8 cellular contexts compared by ENCODE assay signal in genomic region chr11:43644626-43645299, GRCh38. TPM values are rescaled to one million over a fixed set of nuclear protein-coding genes. Genes with fewer than 3 reads are reported as not detected.
DNase-seq lines count a peak whose midpoint lies in the region; ATAC-seq, FAIRE-seq and TF ChIP-seq lines count a peak whose summit lies in the region.

No MANE protein-coding gene starts in this region.

- 19 to 20% methylated on average over 7 of the region's 7 CpGs for WGBS in esophagus, 2 donors

- H3K9ac ChIP-seq in neural progenitor cell, result peak overlapping the region; percentile 76

- H3K4me2 ChIP-seq in neural progenitor cell, result peak overlapping the region; percentile 98

- H3K36me3 Mint-ChIP-seq in neural progenitor cell, result peaks cover 3% of the 10 kb centered on the region

- CTCF ChIA-PET in Panc1 (lab: Charles Lee), result no interaction called here

- in situ Hi-C loops in Panc1 (cut with HindIII; ENCODE audit: low pct_unique_long_range_greater_than_20kb, low sequenced_read_pairs), result no loop called here

- peak overlapping the region; percentile 74 for H3K27ac Mint-ChIP-seq in neural progenitor cell

- intact Hi-C loops in Panc1 (cut with micrococcal nuclease; ENCODE audit: unreplicated experiment), result no loop called here

- ATAC-seq in Panc1 (peak; percentile 30; the same call in 1 of the 2 replicates), HG02973 (IDR thresholded peaks at IDR 0.05; ENCODE audit: unreplicated experiment) (no peak), HG02623 (IDR thresholded peaks at IDR 0.05; ENCODE audit: unreplicated experiment) (no peak)

- POLR2A ChIA-PET in Panc1 (lab: Charles Lee), result no interaction called here

- H3K4me1 ChIP-seq in Panc1 (ENCODE audit: control insufficient read depth, insufficient read depth, low read length) (peaks cover 6% of the 10 kb centered on the region; the same call in 1 of the 2 replicates), esophagus (ENCODE audit: control insufficient read depth in 2 of 2, insufficient read depth in 2 of 2, low read length in 1 of 2) (peaks cover 3 to 4% of the 10 kb centered on the region in 2 donors), neural progenitor cell (peaks cover 8% of the 10 kb centered on the region)

- H3F3A ChIP-seq in neural progenitor cell (ENCODE audit: low read depth), result no peaks in the 10 kb centered on the region

- H3K4me3 ChIP-seq in Panc1 (ENCODE audit: low read depth in 2 of 2, low read length in 2 of 2), result peak overlapping the region; percentile 55 to 91
- H3K4me3 ChIP-seq in esophagus (ENCODE audit: low read depth in 1 of 2, low read length in 2 of 2), result peak overlapping the region; percentile 93 to 98
- peak overlapping the region; percentile 81 for H3K4me3 ChIP-seq in neural progenitor cell

- H4K20me1 ChIP-seq in neural progenitor cell (ENCODE audit: low read depth), result no peaks in the 10 kb centered on the region

- H3K4me1 Mint-ChIP-seq in neural progenitor cell, result peaks cover 14% of the 10 kb centered on the region

- no peaks in the 10 kb centered on the region for H3K9me3 Mint-ChIP-seq in neural progenitor cell

- no peaks in the 10 kb centered on the region for H3K9me3 ChIP-seq in Panc1 (ENCODE audit: control insufficient read depth, insufficient read depth, low read depth, low read length)
- H3K9me3 ChIP-seq in esophagus (ENCODE audit: control insufficient read depth in 2 of 2, insufficient read depth in 1 of 2, low read depth in 1 of 2, low read length in 1 of 2), result no peaks in the 10 kb centered on the region
- no peaks in the 10 kb centered on the region for H3K9me3 ChIP-seq in neural progenitor cell (ENCODE audit: low read depth)

- peak overlapping the region; percentile 95 for H2AFZ ChIP-seq in neural progenitor cell (replicated peaks)

- FAIRE-seq in GM18507 (lab: Jason Lieb, UNC), result peak; percentile 15
- FAIRE-seq in D721Med (lab: Jason Lieb, UNC), result no peak

- H3K36me3 ChIP-seq in Panc1 (ENCODE audit: control insufficient read depth, insufficient read depth, low read length) (no peaks in the 10 kb centered on the region; the same call in 1 of the 2 replicates), esophagus (ENCODE audit: control insufficient read depth in 2 of 2, insufficient read depth in 2 of 2, low read length in 1 of 2) (peaks cover 0 to 4% of the 10 kb centered on the region in 2 donors), neural progenitor cell (no peaks in the 10 kb centered on the region)

- no TSS peak for BruUV-seq in Panc1 (replicated peaks; lab: Mats Ljungman, UMichigan)

- DNase-seq in GM18507 (ENCODE audit: extremely low spot score, insufficient read length, low read depth), result no peak
- no peak for DNase-seq in Panc1 (ENCODE audit: low read depth, low spot score)
- DNase-seq in neural progenitor cell (ENCODE audit: low spot score), result no peak
- DNase-seq in NCI-H1048 (lab: John Stamatoyannopoulos, UW), result no peak
- DNase-seq in D721Med (ENCODE audit: insufficient read length, low spot score), result no peak

- TF ChIP-seq CTCF in Panc1 (IDR thresholded peaks at IDR 0.05) (no peak), neural progenitor cell (IDR thresholded peaks at IDR 0.05) (no peak), D721Med (IDR thresholded peaks at IDR 0.05; ENCODE audit: insufficient read depth, missing control alignments) (no peak)

- H3K79me2 ChIP-seq in neural progenitor cell (ENCODE audit: low read depth), result peaks cover 32% of the 10 kb centered on the region

- H3K27me3 ChIP-seq in Panc1 (ENCODE audit: control insufficient read depth, insufficient read depth, low read length), result peaks cover 8% of the 10 kb centered on the region; the same call in 1 of the 2 replicates
- no peaks in the 10 kb centered on the region for H3K27me3 ChIP-seq in esophagus (ENCODE audit: control insufficient read depth in 1 of 2, insufficient read depth in 2 of 2, low read length in 2 of 2)
- H3K27me3 ChIP-seq in neural progenitor cell, result no peaks in the 10 kb centered on the region

- H3K27ac ChIP-seq in Panc1 (ENCODE audit: low read length) (peak overlapping the region; percentile 73), esophagus (ENCODE audit: low read depth in 2 of 2, low read length in 1 of 2) (no peak overlapping the region), neural progenitor cell (no peak overlapping the region)

- peak overlapping the region; percentile 100 for H3K4me3 Mint-ChIP-seq in neural progenitor cell

- H3K27me3 Mint-ChIP-seq in neural progenitor cell (ENCODE audit: insufficient read depth, low read depth), result no peaks in the 10 kb centered on the region

RNA-seq across cellular contexts. Expression of gene HSD17B12, which starts 35.8 kb away (rescaled TPM):
- total RNA-seq in Panc1 (2021; ENCODE audit: unreplicated experiment) (106 TPM), neural progenitor cell (ENCODE audit: low replicate concordance) (72.5 and 102 TPM in 2 replicates)
- polyA plus RNA-seq in Panc1 (2012; ENCODE audit: insufficient read length), result 71.8 TPM
- 10 to 100 TPM; 33.2 to 46.7 TPM for polyA plus RNA-seq in esophagus
